8 cellular contexts compared by ENCODE assay signal in genomic region chrX:7147431-7147977, GRCh38. TPM values are rescaled to one million over a fixed set of nuclear protein-coding genes. Genes with fewer than 3 reads are reported as not detected.
DNase-seq lines count a peak whose midpoint lies in the region; ATAC-seq and TF ChIP-seq lines count a peak whose summit lies in the region.

STS (plus strand) TSS chrX:7147712; CDS start chrX:7253200, 105,488 bp downstream.

- H3K18ac ChIP-seq in mesenchymal stem cell (ENCODE audit: low read depth in 1 of 2, low read length in 2 of 2) = peak within 1 kb of the TSS; percentile 91 to 92

- no peak within 1 kb of the TSS for H3K23ac ChIP-seq in mesenchymal stem cell (ENCODE audit: low read length in 2 of 2)

- H3K9me2 ChIP-seq in DOHH2 (replicated peaks; ENCODE audit: control insufficient read depth, low read length) = no peaks in the 10 kb centered on the region

- H4K91ac ChIP-seq in mesenchymal stem cell (ENCODE audit: low read length) = peak within 1 kb of the TSS; percentile 94

- peak within 1 kb of the TSS; percentile 86 for H3K4me2 ChIP-seq in DOHH2 (ENCODE audit: low read length)
- peak within 1 kb of the TSS; percentile 81 for H3K4me2 ChIP-seq in mesenchymal stem cell (ENCODE audit: low read length, poor library complexity, severe bottlenecking)

- peak within 1 kb of the TSS in 1 of 2 experiments; percentile 95 for H3K14ac ChIP-seq in mesenchymal stem cell (ENCODE audit: low read length in 2 of 2)

- CTCF ChIA-PET in HEK293T (lab: Yijun Ruan, JAX) = interaction anchor here (1.4 kb wide), 1 partner anchor 15 kb away, joined by 4 read pairs; no protein-coding TSS in a partner anchor

- peaks cover 40% of the 10 kb centered on the region for H3K4me1 ChIP-seq in DOHH2 (ENCODE audit: control insufficient read depth, low read length)
- H3K4me1 ChIP-seq in HUES64 (ENCODE audit: insufficient read depth, low read length) = no peaks in the 10 kb centered on the region
- H3K4me1 ChIP-seq in duodenal mucosa (ENCODE audit: control insufficient read depth in 1 of 2, insufficient read depth in 2 of 2, low read length in 2 of 2) = peaks cover 0 to 3% of the 10 kb centered on the region in 2 donors
- peaks cover 6% of the 10 kb centered on the region for H3K4me1 ChIP-seq in mesenchymal stem cell (ENCODE audit: control insufficient read depth, insufficient read depth, low read depth, low read length)

- peaks cover 69% of the 10 kb centered on the region for H3K79me2 ChIP-seq in DOHH2 (ENCODE audit: control insufficient read depth, low read length)

- H2AFZ ChIP-seq in mesenchymal stem cell (ENCODE audit: low read depth, low read length) = peak within 1 kb of the TSS; percentile 86

- H3K4me3 ChIP-seq in DOHH2 (ENCODE audit: low read length) = peak within 1 kb of the TSS; percentile 91
- peak within 1 kb of the TSS; percentile 94 for H3K4me3 ChIP-seq in HUES64 (ENCODE audit: low read length)
- H3K4me3 ChIP-seq in duodenal mucosa (ENCODE audit: low read depth in 1 of 2, low read length in 2 of 2) = peak within 1 kb of the TSS; percentile 91 to 92
- H3K4me3 ChIP-seq in mesenchymal stem cell (ENCODE audit: insufficient read depth in 1 of 2, low read depth in 1 of 2, low read length in 2 of 2) = peak within 1 kb of the TSS; percentile 76 to 99

- H3K79me1 ChIP-seq in mesenchymal stem cell (replicated peaks; ENCODE audit: low read length, poor library complexity, severe bottlenecking) = peaks cover 7% of the 10 kb centered on the region

- H3K27ac ChIP-seq in DOHH2 (ENCODE audit: low read depth, low read length) = peak within 1 kb of the TSS; percentile 77
- peak within 1 kb of the TSS; percentile 55 for H3K27ac ChIP-seq in HUES64 (ENCODE audit: low read depth, low read length)
- peak within 1 kb of the TSS; percentile 90 for H3K27ac ChIP-seq in duodenal mucosa (ENCODE audit: low read depth, low read length)
- peak within 1 kb of the TSS; percentile 42 for H3K27ac ChIP-seq in mesenchymal stem cell (ENCODE audit: low read length, poor library complexity, severe bottlenecking)

- H3K36me3 ChIP-seq in DOHH2 (ENCODE audit: control insufficient read depth, low read length) (peaks cover 19% of the 10 kb centered on the region), HUES64 (ENCODE audit: insufficient read depth, low read length) (no peaks in the 10 kb centered on the region), duodenal mucosa (ENCODE audit: control insufficient read depth in 1 of 2, insufficient read depth in 2 of 2, low read length in 2 of 2) (no peaks in the 10 kb centered on the region), mesenchymal stem cell (ENCODE audit: control insufficient read depth in 1 of 2, insufficient read depth in 2 of 2, low read depth in 1 of 2, low read length in 2 of 2) (no peaks in the 10 kb centered on the region)

- DNase-seq in activated CD4-positive, alpha-beta T cell treated with anti-CD3 and anti-CD28 coated beads for 48 hours = peak; percentile 31
- DNase-seq in mesenchymal stem cell = peak; percentile 30
- DNase-seq in stimulated activated CD8-positive, alpha-beta memory T cell treated with anti-CD3 and anti-CD28 coated beads, Interleukin-15, amount 100 ng/mL, for 24 hours (ENCODE audit: low read depth) = peak; percentile 7
- no peak for DNase-seq in HEK293T (ENCODE audit: extremely low spot score)

- no peaks in the 10 kb centered on the region for H3K9me3 ChIP-seq in DOHH2 (ENCODE audit: control insufficient read depth, insufficient read depth, low read length)
- no peaks in the 10 kb centered on the region for H3K9me3 ChIP-seq in HUES64 (ENCODE audit: insufficient read depth, low read depth, low read length)
- no peaks in the 10 kb centered on the region for H3K9me3 ChIP-seq in duodenal mucosa (ENCODE audit: control insufficient read depth in 1 of 2, low read length in 2 of 2)
- H3K9me3 ChIP-seq in mesenchymal stem cell (ENCODE audit: control insufficient read depth, low read length) = no peaks in the 10 kb centered on the region

- H2AK5ac ChIP-seq in mesenchymal stem cell (ENCODE audit: low read length, severe bottlenecking) = no peak within 1 kb of the TSS

- peak within 1 kb of the TSS; percentile 84 to 87 for H3K4ac ChIP-seq in mesenchymal stem cell (ENCODE audit: low read depth in 1 of 2, low read length in 2 of 2)

- H3K27me3 ChIP-seq in DOHH2 (ENCODE audit: control insufficient read depth, low read length) = no peaks in the 10 kb centered on the region
- H3K27me3 ChIP-seq in HUES64 (ENCODE audit: insufficient read depth, low read length) = no peaks in the 10 kb centered on the region
- no peaks in the 10 kb centered on the region for H3K27me3 ChIP-seq in duodenal mucosa (ENCODE audit: control insufficient read depth in 1 of 2, insufficient read depth in 2 of 2, low read length in 2 of 2)
- no peaks in the 10 kb centered on the region for H3K27me3 ChIP-seq in mesenchymal stem cell (ENCODE audit: control insufficient read depth in 1 of 2, insufficient read depth in 1 of 2, low read length in 2 of 2)

- H2BK5ac ChIP-seq in mesenchymal stem cell (ENCODE audit: low read depth, low read length, poor library complexity, severe bottlenecking) = peak within 1 kb of the TSS; percentile 81

- H3K9ac ChIP-seq in HUES64 (ENCODE audit: low read depth, low read length) (peak within 1 kb of the TSS; percentile 81), duodenal mucosa (ENCODE audit: low read depth in 1 of 2, low read length in 2 of 2) (peak within 1 kb of the TSS; percentile 51 to 77), mesenchymal stem cell (ENCODE audit: low read length) (peak within 1 kb of the TSS; percentile 95)

- H4K8ac ChIP-seq in mesenchymal stem cell (ENCODE audit: low read length) = peak within 1 kb of the TSS; percentile 87

- under 1% methylated on average over 61 of the region's 61 CpGs for WGBS in HUES64
- WGBS in mesenchymal stem cell = 0% methylated on average over 17 of the region's 61 CpGs

- no peaks in the 10 kb centered on the region for H3F3A ChIP-seq in DOHH2 (ENCODE audit: control insufficient read depth, insufficient read depth)

- peak; percentile 43 for ATAC-seq in GM21526 (IDR thresholded peaks at IDR 0.05; ENCODE audit: low FRiP score, unreplicated experiment)

- peak within 1 kb of the TSS; percentile 44 for H2BK15ac ChIP-seq in mesenchymal stem cell (ENCODE audit: low read depth, poor library complexity, severe bottlenecking)

- no peaks in the 10 kb centered on the region for H4K20me1 ChIP-seq in DOHH2 (ENCODE audit: control insufficient read depth, insufficient read depth, low read depth, low read length)

- peak within 1 kb of the TSS; percentile 79 for H2BK120ac ChIP-seq in mesenchymal stem cell (ENCODE audit: low read depth, low read length)

- no peak for TF ChIP-seq CTCF in DOHH2 (IDR thresholded peaks at IDR 0.05; ENCODE audit: low read depth, low read length, poor library complexity, severe bottlenecking)

- POLR2A ChIA-PET in HEK293T (lab: Yijun Ruan, JAX) = interaction anchor here (0.9 to 1.0 kb wide), 2 partner anchors 10 to 13 kb away, joined by 3 to 5 read pairs; no protein-coding TSS in a partner anchor

- H2BK12ac ChIP-seq in mesenchymal stem cell (ENCODE audit: low read length in 2 of 2) = no peak within 1 kb of the TSS

TF ChIP-seq in HEK293T, 16 proteins besides CTCF, POLR2A, EP300 and RAD21:
- TF ChIP-seq TARDBP (IDR thresholded peaks at IDR 0.05) (no peak), CTBP1 (IDR thresholded peaks at IDR 0.05; ENCODE audit: borderline replicate concordance) (no peak), PKNOX1 (IDR thresholded peaks at IDR 0.05) (no peak)

RNA-seq across cellular contexts. Expression of gene STS, which starts in this region (rescaled TPM):
- polyA plus RNA-seq in HUES64 (2013, experiment 1 of 2) = 1.7 TPM
- polyA plus RNA-seq in HUES64 (2013, experiment 2 of 2) = 1.4 TPM
- 5.6 TPM for polyA plus RNA-seq in mesenchymal stem cell (2013, experiment 1 of 2)
- polyA plus RNA-seq in mesenchymal stem cell (2013, experiment 2 of 2) = 5.6 TPM
